Comparison of ENCODE assay signal across 24 cellular contexts in genomic region chr6:144728804-144729203, GRCh38.
"Had no signal": no experiment of that assay in that cellular context is flagged by ENCODE, and none has a peak within 500 bp of the region (broad histone marks: within the 10 kb centered on the region; RNA-seq: fewer than 3 reads in every experiment).

No MANE protein-coding gene starts in this region.

- H3K4me3 ChIP-seq: coronary artery, esophagus muscularis mucosa, hepatocyte, lung, tibial artery had no signal

- H3K27ac ChIP-seq: coronary artery, esophagus muscularis mucosa, hepatocyte, tibial artery had no signal

- ATAC-seq: activated CD8-positive, alpha-beta memory T cell treated with anti-CD3 and anti-CD28 coated beads, Interleukin-2, amount 10 ng/mL, durations not matched to agents 7 days and 5 days; activated naive CD4-positive, alpha-beta T cell treated with anti-CD3 and anti-CD28 coated beads, Interleukin-2, amount 50 U/mL, for 72 hours; left lobe of liver; sciatic nerve; stimulated activated memory B cell treated with anti-CD40 and anti-IgM and Interleukin-4, amounts not matched to agents 10 μg/mL and 1 μg/mL and 100 μg/mL, for 72 hours had no signal

- H3K27me3 ChIP-seq: esophagus muscularis mucosa, hepatocyte, tibial artery had no signal

- H3K27me3 Mint-ChIP-seq: activated B cell treated with CpG ODN at 0.5 μM for 24 hours; activated CD4-positive, alpha-beta memory T cell treated with anti-CD3 and anti-CD28 coated beads for 36 hours; activated CD8-positive, alpha-beta memory T cell treated with anti-CD3 and anti-CD28 coated beads, Interleukin-2, amount 10 ng/mL, durations not matched to agents 7 days and 5 days; naive B cell; stimulated activated memory B cell treated with anti-CD40 and anti-IgM and Interleukin-4, amounts not matched to agents 10 μg/mL and 1 μg/mL and 100 μg/mL, for 72 hours had no signal

- H3K4me1 ChIP-seq: esophagus muscularis mucosa, tibial artery had no signal

- DNase-seq: activated B cell treated with CpG ODN at 0.5 μM for 24 hours; activated CD4-positive, alpha-beta memory T cell treated with anti-CD3 and anti-CD28 coated beads for 36 hours; activated CD4-positive, alpha-beta T cell treated with anti-CD3 and anti-CD28 coated beads for 48 hours; activated CD8-positive, alpha-beta memory T cell treated with anti-CD3 and anti-CD28 coated beads, Interleukin-2, amount 10 ng/mL, durations not matched to agents 7 days and 5 days; activated gamma-delta T cell; amygdala; cerebellar nuclear complex; glutamatergic neuron; immature natural killer cell; naive B cell; small intestine; stimulated activated CD4-positive, alpha-beta T cell treated with anti-CD3 and anti-CD28 coated beads, Interleukin-2, amount 100 ng/mL, for 24 hours; substantia nigra; tibial artery had no signal

- H3K9me3 ChIP-seq: esophagus muscularis mucosa, tibial artery had no signal

- H3K27ac Mint-ChIP-seq: activated B cell treated with CpG ODN at 0.5 μM for 24 hours; activated CD4-positive, alpha-beta memory T cell treated with anti-CD3 and anti-CD28 coated beads for 36 hours; activated CD8-positive, alpha-beta memory T cell treated with anti-CD3 and anti-CD28 coated beads, Interleukin-2, amount 10 ng/mL, durations not matched to agents 7 days and 5 days; activated naive CD4-positive, alpha-beta T cell treated with anti-CD3 and anti-CD28 coated beads, Interleukin-2, amount 50 U/mL, for 72 hours; T-helper 1 cell treated with Interleukin-12 subunit alpha and Interleukin-12 subunit beta and Interleukin-4 antibody, amounts not matched to agents 30 μg/mL and 1 μg/mL, for 36 hours had no signal

- H3K9me3 Mint-ChIP-seq: activated B cell treated with CpG ODN at 0.5 μM for 24 hours; activated CD4-positive, alpha-beta memory T cell treated with anti-CD3 and anti-CD28 coated beads for 36 hours; activated T-helper 1 cell treated with anti-CD3 and anti-CD28 coated beads, Interleukin-12 subunit alpha, Interleukin-12 subunit beta, Interleukin-2, Interleukin-4 antibody, amounts not matched to agents 30 ng/mL and 10 ng/mL and 1 ng/mL, durations not matched to agents 14 hours and 24 hours and 36 hours; immature natural killer cell; stimulated activated memory B cell treated with anti-CD40 and anti-IgM and Interleukin-4, amounts not matched to agents 10 μg/mL and 1 μg/mL and 100 μg/mL, for 72 hours; T-helper 1 cell treated with Interleukin-12 subunit alpha and Interleukin-12 subunit beta and Interleukin-4 antibody, amounts not matched to agents 30 μg/mL and 1 μg/mL, for 36 hours had no signal

- H3K4me3 Mint-ChIP-seq: activated B cell treated with CpG ODN at 0.5 μM for 24 hours; activated CD4-positive, alpha-beta memory T cell treated with anti-CD3 and anti-CD28 coated beads for 36 hours; activated CD8-positive, alpha-beta memory T cell treated with anti-CD3 and anti-CD28 coated beads, Interleukin-2, amount 10 ng/mL, durations not matched to agents 7 days and 5 days; activated T-helper 1 cell treated with anti-CD3 and anti-CD28 coated beads, Interleukin-12 subunit alpha, Interleukin-12 subunit beta, Interleukin-2, Interleukin-4 antibody, amounts not matched to agents 30 ng/mL and 10 ng/mL and 1 ng/mL, durations not matched to agents 14 hours and 24 hours and 36 hours; immature natural killer cell; naive B cell; stimulated activated memory B cell treated with anti-CD40 and anti-IgM and Interleukin-4, amounts not matched to agents 10 μg/mL and 1 μg/mL and 100 μg/mL, for 72 hours; T-helper 1 cell treated with Interleukin-12 subunit alpha and Interleukin-12 subunit beta and Interleukin-4 antibody, amounts not matched to agents 30 μg/mL and 1 μg/mL, for 36 hours had no signal
